Comparison of ENCODE assay signal across 19 cellular contexts in genomic region chr3:44033123-44033522, GRCh38.
DNase-seq lines count a peak whose midpoint lies in the region; ATAC-seq, FAIRE-seq and TF ChIP-seq lines count a peak whose summit lies in the region.
"Had no signal": no experiment of that assay in that cellular context is flagged by ENCODE, and none has a peak within 500 bp of the region (broad histone marks: within the 10 kb centered on the region; RNA-seq: fewer than 3 reads in every experiment).

No MANE protein-coding gene starts in this region.

- CTCF ChIA-PET in H1 (lab: Charles Lee; ENCODE audit: partially characterized antibody) = interaction anchor here (0.9 to 1.5 kb wide), 2 partner anchors 72 to 177 kb away, joined by 3 to 4 read pairs; no protein-coding TSS in a partner anchor

- no peak overlapping the region for H3K27ac Mint-ChIP-seq in stimulated activated effector memory CD8-positive, alpha-beta T cell treated with anti-CD3 and anti-CD28 coated beads, Interleukin-12 subunit alpha, Interleukin-12 subunit beta, amount 100 ng/mL, for 72 hours
- H3K27ac Mint-ChIP-seq: CD4-positive, alpha-beta memory T cell; HFFc6 had no signal

- H2BK15ac ChIP-seq in H1 (ENCODE audit: low read length) = no peak overlapping the region; the same call in 1 of the 2 replicates

- H4K20me1 ChIP-seq in H1 (replicated peaks in 1 of 2; ENCODE audit: control insufficient read depth in 1 of 2, insufficient read depth in 2 of 2, low read length in 2 of 2) = no peaks in the 10 kb centered on the region

- H3K4me3 Mint-ChIP-seq in stimulated activated effector memory CD8-positive, alpha-beta T cell treated with anti-CD3 and anti-CD28 coated beads, Interleukin-12 subunit alpha, Interleukin-12 subunit beta, amount 100 ng/mL, for 72 hours = no peak overlapping the region
- H3K4me3 Mint-ChIP-seq: CD4-positive, alpha-beta memory T cell; HFFc6 had no signal

- FAIRE-seq in H1 (lab: Jason Lieb, UNC) = no peak
- FAIRE-seq: GM12878, GM19239 had no signal

- H3K9ac ChIP-seq in H1 (replicated peaks in 1 of 4; ENCODE audit: extremely low read depth in 1 of 4, low read depth in 3 of 4, low read length in 3 of 4) = no peak overlapping the region
- H3K9ac ChIP-seq: GM23248 had no signal

- no peak overlapping the region for H3K4me2 ChIP-seq in H1 (ENCODE audit: insufficient read depth in 1 of 2, low read depth in 2 of 2, low read length in 2 of 2)

- H2BK20ac ChIP-seq in H1 (ENCODE audit: low read length) = 0 out of 2 replicates have a peak overlapping the region, but pooled peaks have one; percentile 13

- in situ Hi-C loops in KBM-7 (cut with MboI; ENCODE audit: low pct_unique_long_range_greater_than_20kb, low sequenced_read_pairs) = no loop called here

- no peak for TF ChIP-seq CTCF in H1 (IDR thresholded peaks at IDR 0.05; ENCODE audit: control extremely low read depth in 1 of 3, insufficient read depth in 1 of 3, low read depth in 1 of 3, low read length in 3 of 3)
- TF ChIP-seq CTCF in thyroid gland (IDR thresholded peaks at IDR 0.05) = no peak

- H3K79me1 ChIP-seq in H1 (ENCODE audit: low read depth, low read length) = no peaks in the 10 kb centered on the region

- peak; percentile 65 to 86 for DNase-seq in NCI-H524 (lab: John Stamatoyannopoulos, UW)
- DNase-seq in NCI-H524 treated with DMSO at 0.1 percent for 48 hours (lab: John Stamatoyannopoulos, UW) = peak; percentile 26
- no peak for DNase-seq in H1 (ENCODE audit: low read depth in 1 of 2, low spot score in 2 of 2)
- peak; percentile 85 to 90 for DNase-seq in thyroid gland
- no peak for DNase-seq in stimulated activated effector memory CD8-positive, alpha-beta T cell treated with anti-CD3 and anti-CD28 coated beads, Interleukin-12 subunit alpha, Interleukin-12 subunit beta, amount 100 ng/mL, for 72 hours (ENCODE audit: low spot score in 2 of 2)
- no peak for DNase-seq in NCI-H187 (lab: John Stamatoyannopoulos, UW)
- no peak for DNase-seq in KBM-7
- DNase-seq: C1 segment of cervical spinal cord; Calu3; CD4-positive, alpha-beta memory T cell; COR-L47; DMS53; EL; GDM1; GM23248; HFFc6 had no signal

- no peak overlapping the region for H3K56ac ChIP-seq in H1 (replicated peaks; ENCODE audit: insufficient read length, low read depth, low read length)

- TF ChIP-seq RAD21 in H1 (IDR thresholded peaks at IDR 0.05 in 1 of 2, conservative IDR thresholded peaks at IDR 0.05 in 1 of 2; ENCODE audit: low read depth in 2 of 2, low read length in 2 of 2) = no peak

- no peak overlapping the region for H3K23ac ChIP-seq in H1 (ENCODE audit: insufficient read length)

- no peaks in the 10 kb centered on the region for H3K79me2 ChIP-seq in H1 (ENCODE audit: control insufficient read depth in 1 of 2, insufficient read depth in 2 of 2, low read length in 2 of 2)

- no peaks in the 10 kb centered on the region for H3K4me1 Mint-ChIP-seq in stimulated activated effector memory CD8-positive, alpha-beta T cell treated with anti-CD3 and anti-CD28 coated beads, Interleukin-12 subunit alpha, Interleukin-12 subunit beta, amount 100 ng/mL, for 72 hours
- H3K4me1 Mint-ChIP-seq: CD4-positive, alpha-beta memory T cell had no signal

- no peaks in the 10 kb centered on the region for H3K36me3 Mint-ChIP-seq in stimulated activated effector memory CD8-positive, alpha-beta T cell treated with anti-CD3 and anti-CD28 coated beads, Interleukin-12 subunit alpha, Interleukin-12 subunit beta, amount 100 ng/mL, for 72 hours
- H3K36me3 Mint-ChIP-seq: CD4-positive, alpha-beta memory T cell had no signal

- H3K4me1 ChIP-seq in H1 (replicated peaks in 1 of 4; ENCODE audit: control insufficient read depth in 3 of 4, insufficient read depth in 4 of 4, low read length in 3 of 4) (peaks cover 0 to 3% (median 0%) of the 10 kb centered on the region in 4 experiments; a peak in 3 of 7 replicates), thyroid gland (peaks cover 65 to 68% of the 10 kb centered on the region in 2 donors)

- no peak overlapping the region for H2AFZ ChIP-seq in H1 (ENCODE audit: low read length)
- H2AFZ ChIP-seq: GM23248 had no signal

- H3K36me3 ChIP-seq in H1 (ENCODE audit: control insufficient read depth in 2 of 4, insufficient read depth in 4 of 4, low read length in 3 of 4) (no peaks in the 10 kb centered on the region), thyroid gland (no peaks in the 10 kb centered on the region)
- H3K36me3 ChIP-seq: HAP-1 had no signal

- POLR2A ChIA-PET in H1 (lab: Charles Lee; ENCODE audit: partially characterized antibody) = no interaction called here

- H3K14ac ChIP-seq in H1 (ENCODE audit: insufficient read length) = no peak overlapping the region

- H3K9me3 Mint-ChIP-seq in stimulated activated effector memory CD8-positive, alpha-beta T cell treated with anti-CD3 and anti-CD28 coated beads, Interleukin-12 subunit alpha, Interleukin-12 subunit beta, amount 100 ng/mL, for 72 hours = no peaks in the 10 kb centered on the region
- H3K9me3 Mint-ChIP-seq: HFFc6 had no signal

- H2BK5ac ChIP-seq in H1 (ENCODE audit: low read depth, low read length) = no peak overlapping the region

- no peaks in the 10 kb centered on the region for H3K27me3 ChIP-seq in H1 (replicated peaks in 1 of 4; ENCODE audit: control insufficient read depth in 3 of 4, extremely low read depth in 1 of 4, insufficient read depth in 3 of 4, low read length in 3 of 4)
- no peaks in the 10 kb centered on the region for H3K27me3 ChIP-seq in thyroid gland

- intact Hi-C loops in thyroid gland (cut with DNase I) = no loop called here

- H3K9me3 ChIP-seq in H1 (ENCODE audit: insufficient read depth in 2 of 2, low read depth in 1 of 2, low read length in 1 of 2) = no peaks in the 10 kb centered on the region
- no peaks in the 10 kb centered on the region for H3K9me3 ChIP-seq in thyroid gland
- H3K9me3 ChIP-seq: HAP-1 had no signal

- no peak overlapping the region for H2AK5ac ChIP-seq in H1 (ENCODE audit: low read depth, low read length)

- H4K91ac ChIP-seq in H1 (replicated peaks; ENCODE audit: insufficient read length, low read length) = no peak overlapping the region

- ATAC-seq in stimulated activated effector memory CD8-positive, alpha-beta T cell treated with anti-CD3 and anti-CD28 coated beads, Interleukin-12 subunit alpha, Interleukin-12 subunit beta, amount 100 ng/mL, for 72 hours = no peak
- ATAC-seq: GM12878 had no signal

- no peak overlapping the region for H3K4ac ChIP-seq in H1 (replicated peaks; ENCODE audit: insufficient read length, low read depth, low read length)

- 96% methylated on average over 2 of the region's 2 CpGs; no CpG with 5 or more reads in 1 of the 2 experiments for WGBS in H1 (ENCODE audit: extremely low coverage in 1 of 2, insufficient coverage in 1 of 2, insufficient read length in 1 of 2, insufficient replicate concordance in 2 of 2, low coverage in 1 of 2, low lambda C conversion rate in 2 of 2, missing lambda C conversion rate in 1 of 2), 2 experiments
- WGBS in thyroid gland, 2 donors = 23 to 30% methylated on average over 1 to 2 of the region's 2 CpGs

- no peaks in the 10 kb centered on the region for H3K23me2 ChIP-seq in H1 (ENCODE audit: low read depth, low read length)

- H4K5ac ChIP-seq in H1 (ENCODE audit: insufficient read length, low read depth, low read length) = no peak overlapping the region

- H3K18ac ChIP-seq in H1 (ENCODE audit: extremely low read depth, low read length) = no peak overlapping the region

- H3K27ac ChIP-seq in H1 (ENCODE audit: low read depth, low read length) (no peak overlapping the region), thyroid gland (peak overlapping the region in 2 of 3 donors; percentile 22 to 49)
- H3K27ac ChIP-seq: GM23248 had no signal

- H3K4me3 ChIP-seq in H1 (ENCODE audit: extremely low read depth in 1 of 4, insufficient read depth in 2 of 4, low read depth in 3 of 4, low read length in 4 of 4) (no peak overlapping the region), thyroid gland (replicated peaks in 1 of 3) (no peak overlapping the region)
- H3K4me3 ChIP-seq: GM12878, GM23248, HAP-1 had no signal

- H4K8ac ChIP-seq in H1 (ENCODE audit: extremely low read depth, insufficient read depth, low read length) = no peak overlapping the region

- H2BK12ac ChIP-seq in H1 (ENCODE audit: low read depth, low read length) = no peak overlapping the region

- TF ChIP-seq EP300 in H1 (IDR thresholded peaks at IDR 0.05; ENCODE audit: borderline replicate concordance in 1 of 2, low read depth in 2 of 2, low read length in 2 of 2) = no peak

- H2BK120ac ChIP-seq in H1 (replicated peaks; ENCODE audit: low read depth, low read length) = no peak overlapping the region

- no peak for TF ChIP-seq POLR2A in H1 (IDR thresholded peaks at IDR 0.05; ENCODE audit: control extremely low read depth in 1 of 2, low read depth in 2 of 2, low read length in 2 of 2)
- no peak for TF ChIP-seq POLR2A in thyroid gland (IDR thresholded peaks at IDR 0.05)

TF ChIP-seq in H1, 55 proteins besides CTCF, POLR2A, EP300 and RAD21:
- no peak for TF ChIP-seq FOSL1 (IDR thresholded peaks at IDR 0.05; ENCODE audit: insufficient read depth, low read depth, low read length)

Comparison
In these comparisons a context has a peak if more than half of its experiments do, and no peak if none do; other contexts are left out.
1. DNase-seq: peak in NCI-H524 (2 of 2), NCI-H524 treated with DMSO at 0.1 percent for 48 hours (single experiment) and thyroid gland (2 of 2); none in H1 (0 of 2), stimulated activated effector memory CD8-positive, alpha-beta T cell treated with anti-CD3 and anti-CD28 coated beads, Interleukin-12 subunit alpha, Interleukin-12 subunit beta, amount 100 ng/mL, for 72 hours (0 of 2), NCI-H187 (0 of 2) and KBM-7 (single experiment).